In genomic region chr12:50333441-50333840, GRCh38 we compare ENCODE assay signal across 28 cellular contexts. TPM values are rescaled to one million over a fixed set of nuclear protein-coding genes. Genes with fewer than 3 reads are reported as not detected.
DNase-seq lines count a peak whose midpoint lies in the region; FAIRE-seq and TF ChIP-seq lines count a peak whose summit lies in the region.
"Had no signal": no experiment of that assay in that cellular context is flagged by ENCODE, and none has a peak within 500 bp of the region (broad histone marks: within the 10 kb centered on the region; RNA-seq: fewer than 3 reads in every experiment).

No MANE protein-coding gene starts in this region.

- no peak overlapping the region for H3K27ac ChIP-seq in small intestine (ENCODE audit: low read depth in 1 of 2, low read length in 1 of 2)
- H3K27ac ChIP-seq: SJSA1 had no signal

- WGBS in small intestine, 3 donors, result 91 to 95% (median 93%) methylated on average over 4 of the region's 4 CpGs

- no peak for FAIRE-seq in small intestine (lab: Jason Lieb, UNC)
- FAIRE-seq: GM12892, H54 had no signal

- H3K9me3 ChIP-seq in small intestine (ENCODE audit: control insufficient read depth, low read depth), result no peaks in the 10 kb centered on the region
- H3K9me3 ChIP-seq: SJSA1 had no signal

- CTCF ChIA-PET in AG04449 (lab: Yijun Ruan, JAX), result interaction anchor here (1.2 kb wide), 1 partner anchor 158 kb away, joined by 5 read pairs; no protein-coding TSS in a partner anchor

- H3K27me3 ChIP-seq in small intestine (ENCODE audit: control insufficient read depth in 2 of 2, insufficient read depth in 2 of 2, low read length in 2 of 2), result no peaks in the 10 kb centered on the region
- H3K27me3 ChIP-seq: SJSA1 had no signal

- H3K4me3 ChIP-seq in AG04449 (ENCODE audit: low read depth, low read length) (no peak overlapping the region), small intestine (ENCODE audit: low read depth in 1 of 2, low read length in 2 of 2) (no peak overlapping the region)
- H3K4me3 ChIP-seq: SJSA1 had no signal

- H3K36me3 ChIP-seq in small intestine (ENCODE audit: control insufficient read depth in 2 of 2, insufficient read depth in 2 of 2, low read length in 2 of 2), result no peaks in the 10 kb centered on the region
- H3K36me3 ChIP-seq: SJSA1 had no signal

- DNase-seq in AG04449 (ENCODE audit: low read depth, low spot score) (peak; percentile 19), GM03348 (ENCODE audit: low spot score) (peak; percentile 76), M059J (ENCODE audit: low read depth) (peak; percentile 19), mesenteric fat pad (ENCODE audit: low spot score) (peak; percentile 18), small intestine (no peak), NCI-H1105 (lab: John Stamatoyannopoulos, UW) (no peak), foreskin melanocyte (no peak)
- no peak for DNase-seq in activated CD4-positive, alpha-beta T cell treated with anti-CD3 and anti-CD28 coated beads, Interleukin-2, amount 50 U/mL, for 4 hours
- DNase-seq: 8988T; ACHN; C1 segment of cervical spinal cord; CD4-positive, alpha-beta memory T cell; COR-L47; EL; GDM1; KG1; MM.1S; NCI-H1417; NCI-H1694; NCI-H2029 treated with DMSO at 0.1 percent for 48 hours; NCI-H226; NCI-H510A; NCI-H69; Right ventricle myocardium superior; RPMI8226 had no signal

- TF ChIP-seq CTCF in AG04449 (IDR thresholded peaks at IDR 0.05; ENCODE audit: insufficient read depth, low read length, missing control alignments), result no peak

- POLR2A ChIA-PET in AG04449 (lab: Yijun Ruan, JAX), result no interaction called here

- no peaks in the 10 kb centered on the region for H3K4me1 ChIP-seq in small intestine (ENCODE audit: control insufficient read depth in 2 of 2, insufficient read depth in 1 of 2, low read depth in 1 of 2, low read length in 1 of 2)

RNA-seq across cellular contexts. Expression of gene LIMA1, which starts 50.1 kb away (rescaled TPM):
- 199 and 240 TPM in 2 replicates for total RNA-seq in M059J (2014; rRNA removed; shearing (Covaris generic))
- 163 TPM for total RNA-seq in mesenteric fat pad
- polyA plus RNA-seq in small intestine, result 100 to 1,000 TPM in 2 of 3 donors, 10 to 100 TPM in 1; 89.7 to 125 (median 103) TPM

Comparison
In these comparisons a context has a peak if more than half of its experiments do, and no peak if none do; other contexts are left out.
1. DNase-seq: peak in AG04449 (single experiment), GM03348 (single experiment), M059J (single experiment) and mesenteric fat pad (single experiment); none in activated CD4-positive, alpha-beta T cell treated with anti-CD3 and anti-CD28 coated beads, Interleukin-2, amount 50 U/mL, for 4 hours (0 of 2), small intestine (single experiment), NCI-H1105 (single experiment) and foreskin melanocyte (single experiment).